ENCODE assay signal across 2 cellular contexts in genomic region chr7:100221767-100222444, GRCh38.
A peak's percentile ranks its signal among the peaks of the same experiment; 100 is the strongest.
TF ChIP-seq lines count a peak whose summit lies in the region.

No MANE protein-coding gene starts in this region.

TF ChIP-seq in HepG2, 621 proteins besides CTCF, POLR2A, EP300 and RAD21:
- TF ChIP-seq FOXK1 (CRISPR knock-in tag; IDR thresholded peaks at IDR 0.05; ENCODE audit: borderline replicate concordance, low read depth): no peak
- TF ChIP-seq ZSCAN22 (CRISPR knock-in tag; IDR thresholded peaks at IDR 0.05): peak; percentile 89

TF ChIP-seq in WTC11, 78 proteins besides CTCF, POLR2A, EP300 and RAD21:
- TF ChIP-seq ARID4B (CRISPR knock-in tag; IDR thresholded peaks at IDR 0.05; ENCODE audit: borderline replicate concordance): no peak
- no peak for TF ChIP-seq FOXK1 (CRISPR knock-in tag; IDR thresholded peaks at IDR 0.05)
- no peak for TF ChIP-seq ESRRA (CRISPR knock-in tag; IDR thresholded peaks at IDR 0.05; ENCODE audit: borderline replicate concordance)
- no peak for TF ChIP-seq NFATC4 (CRISPR knock-in tag; IDR thresholded peaks at IDR 0.05)
- no peak for TF ChIP-seq ZNF512 (CRISPR knock-in tag; IDR thresholded peaks at IDR 0.05; ENCODE audit: borderline replicate concordance)
- no peak for TF ChIP-seq ZNF317 (CRISPR knock-in tag; IDR thresholded peaks at IDR 0.05; ENCODE audit: borderline replicate concordance, low read depth)
